8 cellular contexts compared by ENCODE assay signal in genomic region chr11:95095858-95096587, GRCh38. TPM values are rescaled to one million over a fixed set of nuclear protein-coding genes. Genes with fewer than 3 reads are reported as not detected.
DNase-seq lines count a peak whose midpoint lies in the region; ATAC-seq, FAIRE-seq and TF ChIP-seq lines count a peak whose summit lies in the region.

No MANE protein-coding gene starts in this region.

- peaks cover 0 to 49% (median 0%) of the 10 kb centered on the region in 11 experiments; a peak in 5 of 22 replicates for H3K36me3 ChIP-seq in BLaER1 treated with 17β-estradiol and CSF1 and Interleukin-3, amounts not matched to agents 10 nM and 100 nM
- H3K36me3 ChIP-seq in Caco-2 (ENCODE audit: control insufficient read depth, insufficient read depth, low read length), result no peaks in the 10 kb centered on the region

- H3K27ac Mint-ChIP-seq in activated CD8-positive, alpha-beta T cell treated with anti-CD3 and anti-CD28 coated beads for 36 hours, result peak overlapping the region; percentile 64
- no peak overlapping the region for H3K27ac Mint-ChIP-seq in Caco-2 (ENCODE audit: unreplicated experiment)

- H3K9ac ChIP-seq in BLaER1 treated with 17β-estradiol and CSF1 and Interleukin-3, amounts not matched to agents 10 nM and 100 nM, result peak overlapping the region in 7 of 11 experiments; percentile 15 to 64 (median 49); a peak in 13 of 22 replicates

- no TSS peak for BruUV-seq in Caco-2 (replicated peaks; lab: Mats Ljungman, UMichigan)

- H3K4me3 Mint-ChIP-seq in activated CD8-positive, alpha-beta T cell treated with anti-CD3 and anti-CD28 coated beads for 36 hours, result no peak overlapping the region
- no peak overlapping the region for H3K4me3 Mint-ChIP-seq in Caco-2 (ENCODE audit: unreplicated experiment)

- DNase-seq in GM19239 (ENCODE audit: insufficient read length, low spot score) (peak; percentile 37), skeletal muscle cell (ENCODE audit: low read depth) (peak; percentile 52), NCI-H187 treated with DMSO at 0.1 percent for 48 hours (lab: John Stamatoyannopoulos, UW) (no peak), Caco-2 (no peak), NCI-H1092 (lab: John Stamatoyannopoulos, UW) (no peak)
- DNase-seq in activated CD8-positive, alpha-beta T cell treated with anti-CD3 and anti-CD28 coated beads for 36 hours, result no peak

- no peaks in the 10 kb centered on the region for H3K27me3 Mint-ChIP-seq in activated CD8-positive, alpha-beta T cell treated with anti-CD3 and anti-CD28 coated beads for 36 hours
- H3K27me3 Mint-ChIP-seq in Caco-2 (ENCODE audit: insufficient read depth, unreplicated experiment), result no peaks in the 10 kb centered on the region

- no peak for TF ChIP-seq CTCF in activated CD8-positive, alpha-beta T cell treated with anti-CD3 and anti-CD28 coated beads for 36 hours (IDR thresholded peaks at IDR 0.05)
- TF ChIP-seq CTCF in Caco-2 (IDR thresholded peaks at IDR 0.05; ENCODE audit: insufficient read depth in 1 of 2, low read depth in 1 of 2, low read length in 1 of 2, severe bottlenecking in 1 of 2, unreplicated experiment in 1 of 2), result no peak

- H3K4me3 ChIP-seq in BLaER1 treated with 17β-estradiol and CSF1 and Interleukin-3, amounts not matched to agents 10 nM and 100 nM, result peak overlapping the region in 4 of 10 experiments; percentile 2 to 41 (median 28); a peak in 6 of 20 replicates
- H3K4me3 ChIP-seq in skeletal muscle cell (ENCODE audit: low read depth, low read length) (no peak overlapping the region), Caco-2 (ENCODE audit: low read depth, low read length) (no peak overlapping the region)

- H4K20me1 ChIP-seq in BLaER1 treated with 17β-estradiol and CSF1 and Interleukin-3, amounts not matched to agents 10 nM and 100 nM, result peaks cover 0 to 21% (median 5%) of the 10 kb centered on the region in 11 experiments; a peak in 7 of 22 replicates

- intact Hi-C loops in activated CD8-positive, alpha-beta T cell treated with anti-CD3 and anti-CD28 coated beads for 36 hours (cut with micrococcal nuclease), result no loop called here
- intact Hi-C loops in Caco-2 (cut with micrococcal nuclease; ENCODE audit: unreplicated experiment), result no loop called here

- H3K9me3 Mint-ChIP-seq in activated CD8-positive, alpha-beta T cell treated with anti-CD3 and anti-CD28 coated beads for 36 hours, result no peaks in the 10 kb centered on the region
- H3K9me3 Mint-ChIP-seq in Caco-2 (ENCODE audit: unreplicated experiment), result no peaks in the 10 kb centered on the region

- H3K27ac ChIP-seq in BLaER1 treated with 17β-estradiol and CSF1 and Interleukin-3, amounts not matched to agents 10 nM and 100 nM, result peak overlapping the region in 8 of 11 experiments; percentile 69 to 86 (median 75); a peak in 16 of 22 replicates

- FAIRE-seq in GM19239 (lab: Jason Lieb, UNC), result peak; percentile 94

- peak; percentile 61 for ATAC-seq in HG03139 (IDR thresholded peaks at IDR 0.05; ENCODE audit: unreplicated experiment)
- ATAC-seq in activated CD8-positive, alpha-beta T cell treated with anti-CD3 and anti-CD28 coated beads for 36 hours, result peak; percentile 85

- POLR2A ChIA-PET in activated CD8-positive, alpha-beta T cell treated with anti-CD3 and anti-CD28 coated beads for 36 hours (lab: Charles Lee), result interaction anchor here (2.0 kb wide), 1 partner anchor 12 kb away, joined by 5 read pairs; no protein-coding TSS in a partner anchor
- POLR2A ChIA-PET in Caco-2 (lab: Charles Lee), result interaction anchor here (0.6 kb wide), 1 partner anchor 532 kb away, joined by 4 read pairs; no protein-coding TSS in a partner anchor

- H3K27me3 ChIP-seq in BLaER1 treated with 17β-estradiol and CSF1 and Interleukin-3, amounts not matched to agents 10 nM and 100 nM, result peaks cover 0 to 36% (median 0%) of the 10 kb centered on the region in 11 experiments; a peak in 5 of 22 replicates
- no peaks in the 10 kb centered on the region for H3K27me3 ChIP-seq in Caco-2 (replicated peaks; ENCODE audit: control insufficient read depth, insufficient read depth, low read length)

- H3K36me3 Mint-ChIP-seq in activated CD8-positive, alpha-beta T cell treated with anti-CD3 and anti-CD28 coated beads for 36 hours (ENCODE audit: low read depth), result peaks cover 17% of the 10 kb centered on the region
- H3K36me3 Mint-ChIP-seq in Caco-2 (ENCODE audit: insufficient read depth, unreplicated experiment), result no peaks in the 10 kb centered on the region

- H3K4me2 ChIP-seq in BLaER1 treated with 17β-estradiol and CSF1 and Interleukin-3, amounts not matched to agents 10 nM and 100 nM, result peak overlapping the region; percentile 62 to 100 (median 82)

- peaks cover 0 to 6% (median 0%) of the 10 kb centered on the region in 11 experiments; a peak in 4 of 22 replicates for H3K9me3 ChIP-seq in BLaER1 treated with 17β-estradiol and CSF1 and Interleukin-3, amounts not matched to agents 10 nM and 100 nM (replicated peaks in 1 of 11)
- no peaks in the 10 kb centered on the region for H3K9me3 ChIP-seq in Caco-2

- H3K4me1 ChIP-seq in BLaER1 treated with 17β-estradiol and CSF1 and Interleukin-3, amounts not matched to agents 10 nM and 100 nM, result peaks cover 39 to 100% (median 96%) of the 10 kb centered on the region in 10 experiments
- H3K4me1 ChIP-seq in Caco-2, result peaks cover 38% of the 10 kb centered on the region

- H3K4me1 Mint-ChIP-seq in activated CD8-positive, alpha-beta T cell treated with anti-CD3 and anti-CD28 coated beads for 36 hours (ENCODE audit: low read depth), result peaks cover 69% of the 10 kb centered on the region
- peaks cover 23% of the 10 kb centered on the region for H3K4me1 Mint-ChIP-seq in Caco-2 (ENCODE audit: low read depth, unreplicated experiment)

- CTCF ChIA-PET in activated CD8-positive, alpha-beta T cell treated with anti-CD3 and anti-CD28 coated beads for 36 hours (lab: Charles Lee), result interaction anchor here (0.9 to 4.7 kb wide), 6 partner anchors 12 to 695 kb away, joined by 3 to 30 read pairs (median 4); partner anchors contain the start of genes CEP57 and SRSF8
- CTCF ChIA-PET in Caco-2 (lab: Charles Lee), result interaction anchor here (1.1 kb wide), 1 partner anchor 28 kb away, joined by 3 read pairs; no protein-coding TSS in a partner anchor

RNA-seq across cellular contexts. Expression of gene ENDOD1, which starts 6.4 kb away (rescaled TPM):
- 10 to 100 TPM; 13.0 to 14.1 TPM for total RNA-seq in activated CD8-positive, alpha-beta T cell treated with anti-CD3 and anti-CD28 coated beads for 36 hours
- total RNA-seq in Caco-2 (2022), result 22.7 and 23.0 TPM in 2 replicates

RNA-seq across cellular contexts. Expression of gene SRSF8, which starts 29.3 kb away (rescaled TPM):
- total RNA-seq in activated CD8-positive, alpha-beta T cell treated with anti-CD3 and anti-CD28 coated beads for 36 hours, result 10 to 100 TPM; 23.0 to 24.7 TPM
- 44.5 and 52.4 TPM in 2 replicates for total RNA-seq in Caco-2 (2022)

RNA-seq across cellular contexts. Expression of gene KDM4F, which starts 46.8 kb away (rescaled TPM):
- total RNA-seq in activated CD8-positive, alpha-beta T cell treated with anti-CD3 and anti-CD28 coated beads for 36 hours, result not detected
- total RNA-seq in Caco-2 (2022), result not detected in 2 replicates

Comparison
In these comparisons a context has a peak if more than half of its experiments do, and no peak if none do; other contexts are left out.
1. DNase-seq: peak in GM19239 (single experiment) and skeletal muscle cell (single experiment); none in activated CD8-positive, alpha-beta T cell treated with anti-CD3 and anti-CD28 coated beads for 36 hours (single experiment), NCI-H187 treated with DMSO at 0.1 percent for 48 hours (single experiment), Caco-2 (0 of 2) and NCI-H1092 (single experiment).